8 cellular contexts compared by ENCODE assay signal in genomic region chr9:101711330-101711941, GRCh38. TPM values are rescaled to one million over a fixed set of nuclear protein-coding genes. Genes with fewer than 3 reads are reported as not detected.
DNase-seq lines count a peak whose midpoint lies in the region; ATAC-seq and TF ChIP-seq lines count a peak whose summit lies in the region.

No MANE protein-coding gene starts in this region.

- no peak overlapping the region for H3K27ac ChIP-seq in smooth muscle cell (ENCODE audit: low read depth)

- H3K4me1 ChIP-seq in smooth muscle cell (ENCODE audit: low read depth), result no peaks in the 10 kb centered on the region

- no peaks in the 10 kb centered on the region for H3K79me2 ChIP-seq in smooth muscle cell (ENCODE audit: low read depth)

- H3K4me3 Mint-ChIP-seq in activated T-helper 17 cell treated with anti-CD3 and anti-CD28 coated beads, Interleukin-2, amount 50 U/mL, for 72 hours, result no peak overlapping the region

- peaks cover 31% of the 10 kb centered on the region for H3K27me3 Mint-ChIP-seq in activated T-helper 17 cell treated with anti-CD3 and anti-CD28 coated beads, Interleukin-2, amount 50 U/mL, for 72 hours

- peak; percentile 72 for ATAC-seq in GM21515 (IDR thresholded peaks at IDR 0.05; ENCODE audit: unreplicated experiment)
- no peak for ATAC-seq in activated T-helper 17 cell treated with anti-CD3 and anti-CD28 coated beads, Interleukin-2, amount 50 U/mL, for 72 hours (replicated peaks)
- ATAC-seq in esophagus mucosa, result no peak

- peak; percentile 92 for TF ChIP-seq CTCF in GM12865 (IDR thresholded peaks at IDR 0.05; ENCODE audit: insufficient read depth, low read depth, low read length, missing control alignments)
- peak; percentile 64 for TF ChIP-seq CTCF in LNCaP clone FGC (IDR thresholded peaks at IDR 0.05; ENCODE audit: control insufficient read depth, extremely low read depth, insufficient read depth)
- TF ChIP-seq CTCF in astrocyte of the spinal cord (IDR thresholded peaks at IDR 0.05; ENCODE audit: low read depth, low read length), result peak; percentile 60
- TF ChIP-seq CTCF in smooth muscle cell (IDR thresholded peaks at IDR 0.05; ENCODE audit: borderline replicate concordance, insufficient read depth, poor library complexity, severe bottlenecking), result peak; percentile 50

- no peaks in the 10 kb centered on the region for H4K20me1 ChIP-seq in smooth muscle cell (ENCODE audit: low read depth)

- no peaks in the 10 kb centered on the region for H3K9me3 ChIP-seq in smooth muscle cell (replicated peaks; ENCODE audit: low read depth)

- in situ Hi-C loops in astrocyte of the spinal cord (cut with HindIII; ENCODE audit: low sequenced_read_pairs), result no loop called here

- H3F3A ChIP-seq in smooth muscle cell (ENCODE audit: low read depth), result no peaks in the 10 kb centered on the region

- no peaks in the 10 kb centered on the region for H3K4me1 Mint-ChIP-seq in activated T-helper 17 cell treated with anti-CD3 and anti-CD28 coated beads, Interleukin-2, amount 50 U/mL, for 72 hours

- no peaks in the 10 kb centered on the region for H3K9me3 Mint-ChIP-seq in activated T-helper 17 cell treated with anti-CD3 and anti-CD28 coated beads, Interleukin-2, amount 50 U/mL, for 72 hours

- H2AFZ ChIP-seq in smooth muscle cell (ENCODE audit: low read depth), result no peak overlapping the region

- no peak overlapping the region for H3K27ac Mint-ChIP-seq in activated T-helper 17 cell treated with anti-CD3 and anti-CD28 coated beads, Interleukin-2, amount 50 U/mL, for 72 hours

- peak; percentile 44 for DNase-seq in GM12865 (ENCODE audit: low read depth)
- DNase-seq in LNCaP clone FGC (ENCODE audit: low read depth), result no peak
- DNase-seq in astrocyte of the spinal cord (ENCODE audit: low read depth, low spot score), result no peak
- no peak for DNase-seq in smooth muscle cell (lab: John Stamatoyannopoulos, UW; ENCODE audit: unreplicated experiment)
- DNase-seq in NCI-H1105 treated with DMSO at 0.1 percent for 48 hours (lab: John Stamatoyannopoulos, UW), result no peak

- H3K4me3 ChIP-seq in GM12865 (ENCODE audit: low read depth, low read length) (no peak overlapping the region), LNCaP clone FGC (ENCODE audit: low read depth, low read length) (no peak overlapping the region), astrocyte of the spinal cord (ENCODE audit: low read depth, low read length) (no peak overlapping the region), smooth muscle cell (no peak overlapping the region)

- no peaks in the 10 kb centered on the region for H3K36me3 ChIP-seq in smooth muscle cell (ENCODE audit: low read depth)

- H3K36me3 Mint-ChIP-seq in activated T-helper 17 cell treated with anti-CD3 and anti-CD28 coated beads, Interleukin-2, amount 50 U/mL, for 72 hours (ENCODE audit: low read depth), result no peaks in the 10 kb centered on the region

- H3K9ac ChIP-seq in smooth muscle cell (ENCODE audit: low read depth), result no peak overlapping the region

- 45% methylated on average over 10 of the region's 10 CpGs for WGBS in smooth muscle cell (ENCODE audit: low lambda C conversion rate)

- no peak overlapping the region for H3K4me2 ChIP-seq in smooth muscle cell

- peaks cover 7% of the 10 kb centered on the region for H3K27me3 ChIP-seq in smooth muscle cell (ENCODE audit: low read depth)

RNA-seq across cellular contexts. Expression of gene GRIN3A, which starts 27.0 kb away (rescaled TPM):
- total RNA-seq in smooth muscle cell (not detected in 2 replicates), esophagus mucosa (not detected)
- 0.07 TPM in 1 of 2 replicates, not detected in the other for polyA plus RNA-seq in smooth muscle cell
- not detected for total RNA-seq in activated T-helper 17 cell treated with anti-CD3 and anti-CD28 coated beads, Interleukin-2, amount 50 U/mL, for 72 hours
